8 cellular contexts compared by ENCODE assay signal in the genomic region with DNA sequence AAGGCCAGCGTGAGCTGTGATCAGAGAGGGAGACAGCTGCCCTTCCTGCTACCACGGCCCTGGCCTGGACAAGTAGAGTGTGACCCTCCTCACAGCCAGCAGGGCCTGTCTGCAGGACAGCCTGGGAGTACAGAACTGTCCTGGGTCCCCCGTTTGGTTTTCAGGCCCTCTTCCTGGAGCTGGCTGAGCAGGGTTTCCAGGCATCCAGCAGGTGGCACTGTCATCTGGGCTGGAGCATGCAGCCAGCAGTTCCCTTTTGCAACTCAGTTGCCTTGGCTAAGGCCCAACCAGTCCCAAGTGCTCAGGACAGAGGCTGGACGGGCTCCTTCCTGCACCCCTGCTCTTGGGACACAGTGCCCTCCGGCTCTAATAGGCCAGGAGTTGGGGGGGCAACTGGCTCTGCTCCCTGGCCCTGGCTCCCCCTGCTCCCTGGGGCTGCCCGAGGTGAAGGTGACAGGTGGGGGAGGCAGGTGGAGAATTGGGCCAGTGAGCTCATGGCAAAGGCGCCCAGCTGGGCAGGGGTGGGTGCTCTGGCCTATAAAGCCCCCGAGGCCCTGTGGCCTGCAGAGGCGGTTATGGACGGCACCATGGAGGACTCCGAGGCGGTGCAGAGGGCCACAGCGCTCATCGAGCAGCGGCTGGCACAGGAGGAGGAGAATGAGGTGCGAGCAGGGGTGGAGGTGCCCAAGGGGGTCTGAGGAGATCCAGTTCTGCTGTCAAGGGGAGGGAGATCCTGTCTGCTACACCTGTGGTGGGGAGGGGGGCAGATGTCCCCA. TPM values are rescaled to one million over a fixed set of nuclear protein-coding genes. Genes with fewer than 3 reads are reported as not detected.
DNase-seq lines count a peak whose midpoint lies in the region; ATAC-seq, FAIRE-seq and TF ChIP-seq lines count a peak whose summit lies in the region.

A gene with protein sequence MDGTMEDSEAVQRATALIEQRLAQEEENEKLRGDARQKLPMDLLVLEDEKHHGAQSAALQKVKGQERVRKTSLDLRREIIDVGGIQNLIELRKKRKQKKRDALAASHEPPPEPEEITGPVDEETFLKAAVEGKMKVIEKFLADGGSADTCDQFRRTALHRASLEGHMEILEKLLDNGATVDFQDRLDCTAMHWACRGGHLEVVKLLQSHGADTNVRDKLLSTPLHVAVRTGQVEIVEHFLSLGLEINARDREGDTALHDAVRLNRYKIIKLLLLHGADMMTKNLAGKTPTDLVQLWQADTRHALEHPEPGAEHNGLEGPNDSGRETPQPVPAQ (plus strand): TSS at position 566 of the 776 bp plus-strand sequence. CDS start 10 bp downstream, at position 576.

- H3K9ac ChIP-seq in duodenal mucosa (ENCODE audit: low read depth in 1 of 2, low read length in 2 of 2) = peak within 1 kb of the TSS in 1 of 2 donors; percentile 19

- peak; percentile 60 for DNase-seq in D721Med (ENCODE audit: insufficient read length, low spot score)
- DNase-seq in H4 (ENCODE audit: low spot score) = peak; percentile 71
- peak; percentile 9 for DNase-seq in NCI-H2227 treated with DMSO at 0.1 percent for 48 hours (lab: John Stamatoyannopoulos, UW)
- peak; percentile 6 to 32 for DNase-seq in activated CD4-positive, alpha-beta T cell treated with anti-CD3 and anti-CD28 coated beads, Interleukin-2, amount 50 U/mL, for 24 hours (ENCODE audit: low read depth in 1 of 2, low spot score in 1 of 2)
- peak; percentile 78 for DNase-seq in lung (ENCODE audit: low spot score)
- DNase-seq in stimulated activated CD8-positive, alpha-beta memory T cell treated with anti-CD3 and anti-CD28 coated beads, Interleukin-15, amount 100 ng/mL, for 1 hour (ENCODE audit: low read depth) = peak; percentile 16

- 74 to 76% methylated on average over 16 of the region's 16 CpGs for WGBS in lung, 2 donors

- H3K4me1 ChIP-seq in duodenal mucosa (ENCODE audit: control insufficient read depth in 1 of 2, insufficient read depth in 2 of 2, low read length in 2 of 2) (peaks cover 8 to 9% of the 10 kb centered on the region in 2 donors), lung (ENCODE audit: control insufficient read depth in 2 of 2, insufficient read depth in 2 of 2, low read length in 2 of 2) (peaks cover 2 to 14% of the 10 kb centered on the region in 2 donors)

- H3K27ac ChIP-seq in duodenal mucosa (ENCODE audit: low read depth, low read length) (peak within 1 kb of the TSS; percentile 47), lung (ENCODE audit: low read depth in 1 of 2, low read length in 1 of 2) (peak within 1 kb of the TSS; percentile 82 to 97)

- H3K4me3 ChIP-seq in duodenal mucosa (ENCODE audit: low read depth in 1 of 2, low read length in 2 of 2) (no peak within 1 kb of the TSS), lung (no peak within 1 kb of the TSS)

- H3K27me3 ChIP-seq in duodenal mucosa (ENCODE audit: control insufficient read depth in 1 of 2, insufficient read depth in 2 of 2, low read length in 2 of 2) = no peaks in the 10 kb centered on the region
- no peaks in the 10 kb centered on the region for H3K27me3 ChIP-seq in lung (ENCODE audit: control insufficient read depth, insufficient read depth)

- H3K36me3 ChIP-seq in duodenal mucosa (ENCODE audit: control insufficient read depth in 1 of 2, insufficient read depth in 2 of 2, low read length in 2 of 2) (no peaks in the 10 kb centered on the region), lung (ENCODE audit: control insufficient read depth in 2 of 2, insufficient read depth in 2 of 2, low read length in 2 of 2) (peaks cover 0 to 19% of the 10 kb centered on the region in 2 donors)

- no peaks in the 10 kb centered on the region for H3K9me3 ChIP-seq in duodenal mucosa (ENCODE audit: control insufficient read depth in 1 of 2, low read length in 2 of 2)
- H3K9me3 ChIP-seq in lung (ENCODE audit: control insufficient read depth in 2 of 2, insufficient read depth in 1 of 2, low read length in 1 of 2) = peaks cover 0 to 4% of the 10 kb centered on the region in 2 donors

- peak; percentile 71 for TF ChIP-seq CTCF in D721Med (IDR thresholded peaks at IDR 0.05; ENCODE audit: insufficient read depth, missing control alignments)
- TF ChIP-seq CTCF in lung (IDR thresholded peaks at IDR 0.05; ENCODE audit: control extremely low read depth, extremely low read depth) = peak; percentile 48

- ATAC-seq in lung (ENCODE audit: insufficient read depth, low FRiP score) = peak; percentile 69
- ATAC-seq in HG03039 (IDR thresholded peaks at IDR 0.05; ENCODE audit: unreplicated experiment) = no peak

- FAIRE-seq in D721Med (lab: Jason Lieb, UNC) = no peak

RNA-seq across cellular contexts. Expression of the gene that starts here (rescaled TPM):
- 0.15 TPM in 1 of 2 replicates, not detected in the other for total RNA-seq in H4 (2014; rRNA removed; shearing (Covaris generic))
- 1 to 10 TPM in 1 of 2 donors, not detected in 1; 3.1 TPM for total RNA-seq in lung
- 1 to 10 TPM; 1.2 to 3.0 TPM for polyA plus RNA-seq in lung

Comparison
In these comparisons a context has a peak if more than half of its experiments do, and no peak if none do; other contexts are left out.
1. Peak in DNase-seq in H4; RNA of the gene not detected or under 1 TPM.
2. DNase-seq: peak in every context shown above with its lines; median percentile 78 in lung; 71 in H4; 60 in D721Med; 19 in activated CD4-positive, alpha-beta T cell treated with anti-CD3 and anti-CD28 coated beads, Interleukin-2, amount 50 U/mL, for 24 hours; 16 in stimulated activated CD8-positive, alpha-beta memory T cell treated with anti-CD3 and anti-CD28 coated beads, Interleukin-15, amount 100 ng/mL, for 1 hour; 9 in NCI-H2227 treated with DMSO at 0.1 percent for 48 hours.